1 cellular context compared by ENCODE assay signal in the genomic region with DNA sequence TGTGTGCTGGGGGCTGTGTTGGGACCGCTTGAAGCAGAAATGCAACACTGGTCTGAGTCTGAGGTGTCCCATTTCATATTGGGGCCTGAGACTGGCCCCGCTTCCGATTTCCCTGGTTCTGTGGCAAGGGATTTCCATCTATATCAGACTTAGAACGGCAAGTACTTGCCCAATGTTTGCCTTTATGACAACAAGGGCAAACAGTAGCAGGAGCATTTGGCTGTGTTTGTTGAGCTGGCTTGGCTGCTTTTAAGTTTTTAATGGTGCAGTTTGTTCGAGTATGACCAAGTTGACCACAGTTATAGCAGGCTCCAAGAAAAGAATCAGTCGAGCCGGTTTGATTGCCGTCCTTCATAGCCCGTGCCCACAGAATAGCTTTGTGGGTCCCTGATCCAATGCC.
A peak's percentile ranks its signal among the peaks of the same experiment; 100 is the strongest.
TF ChIP-seq lines count a peak whose summit lies in the region.

No MANE protein-coding gene starts in this region.

TF ChIP-seq in HepG2, 621 proteins besides CTCF, POLR2A, EP300 and RAD21 (continued from another document and continues in another):
- TF ChIP-seq, protein P1, sequence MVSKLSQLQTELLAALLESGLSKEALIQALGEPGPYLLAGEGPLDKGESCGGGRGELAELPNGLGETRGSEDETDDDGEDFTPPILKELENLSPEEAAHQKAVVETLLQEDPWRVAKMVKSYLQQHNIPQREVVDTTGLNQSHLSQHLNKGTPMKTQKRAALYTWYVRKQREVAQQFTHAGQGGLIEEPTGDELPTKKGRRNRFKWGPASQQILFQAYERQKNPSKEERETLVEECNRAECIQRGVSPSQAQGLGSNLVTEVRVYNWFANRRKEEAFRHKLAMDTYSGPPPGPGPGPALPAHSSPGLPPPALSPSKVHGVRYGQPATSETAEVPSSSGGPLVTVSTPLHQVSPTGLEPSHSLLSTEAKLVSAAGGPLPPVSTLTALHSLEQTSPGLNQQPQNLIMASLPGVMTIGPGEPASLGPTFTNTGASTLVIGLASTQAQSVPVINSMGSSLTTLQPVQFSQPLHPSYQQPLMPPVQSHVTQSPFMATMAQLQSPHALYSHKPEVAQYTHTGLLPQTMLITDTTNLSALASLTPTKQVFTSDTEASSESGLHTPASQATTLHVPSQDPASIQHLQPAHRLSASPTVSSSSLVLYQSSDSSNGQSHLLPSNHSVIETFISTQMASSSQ (IDR thresholded peaks at IDR 0.05; ENCODE audit: low read depth): no peak
- TF ChIP-seq, protein P1 (CRISPR knock-in tag; IDR thresholded peaks at IDR 0.05; ENCODE audit: borderline replicate concordance): peak; percentile 37; the same call in 1 of the 2 replicates
- no peak for TF ChIP-seq DNMT1 (CRISPR knock-in tag; IDR thresholded peaks at IDR 0.05)
- TF ChIP-seq, protein P2, sequence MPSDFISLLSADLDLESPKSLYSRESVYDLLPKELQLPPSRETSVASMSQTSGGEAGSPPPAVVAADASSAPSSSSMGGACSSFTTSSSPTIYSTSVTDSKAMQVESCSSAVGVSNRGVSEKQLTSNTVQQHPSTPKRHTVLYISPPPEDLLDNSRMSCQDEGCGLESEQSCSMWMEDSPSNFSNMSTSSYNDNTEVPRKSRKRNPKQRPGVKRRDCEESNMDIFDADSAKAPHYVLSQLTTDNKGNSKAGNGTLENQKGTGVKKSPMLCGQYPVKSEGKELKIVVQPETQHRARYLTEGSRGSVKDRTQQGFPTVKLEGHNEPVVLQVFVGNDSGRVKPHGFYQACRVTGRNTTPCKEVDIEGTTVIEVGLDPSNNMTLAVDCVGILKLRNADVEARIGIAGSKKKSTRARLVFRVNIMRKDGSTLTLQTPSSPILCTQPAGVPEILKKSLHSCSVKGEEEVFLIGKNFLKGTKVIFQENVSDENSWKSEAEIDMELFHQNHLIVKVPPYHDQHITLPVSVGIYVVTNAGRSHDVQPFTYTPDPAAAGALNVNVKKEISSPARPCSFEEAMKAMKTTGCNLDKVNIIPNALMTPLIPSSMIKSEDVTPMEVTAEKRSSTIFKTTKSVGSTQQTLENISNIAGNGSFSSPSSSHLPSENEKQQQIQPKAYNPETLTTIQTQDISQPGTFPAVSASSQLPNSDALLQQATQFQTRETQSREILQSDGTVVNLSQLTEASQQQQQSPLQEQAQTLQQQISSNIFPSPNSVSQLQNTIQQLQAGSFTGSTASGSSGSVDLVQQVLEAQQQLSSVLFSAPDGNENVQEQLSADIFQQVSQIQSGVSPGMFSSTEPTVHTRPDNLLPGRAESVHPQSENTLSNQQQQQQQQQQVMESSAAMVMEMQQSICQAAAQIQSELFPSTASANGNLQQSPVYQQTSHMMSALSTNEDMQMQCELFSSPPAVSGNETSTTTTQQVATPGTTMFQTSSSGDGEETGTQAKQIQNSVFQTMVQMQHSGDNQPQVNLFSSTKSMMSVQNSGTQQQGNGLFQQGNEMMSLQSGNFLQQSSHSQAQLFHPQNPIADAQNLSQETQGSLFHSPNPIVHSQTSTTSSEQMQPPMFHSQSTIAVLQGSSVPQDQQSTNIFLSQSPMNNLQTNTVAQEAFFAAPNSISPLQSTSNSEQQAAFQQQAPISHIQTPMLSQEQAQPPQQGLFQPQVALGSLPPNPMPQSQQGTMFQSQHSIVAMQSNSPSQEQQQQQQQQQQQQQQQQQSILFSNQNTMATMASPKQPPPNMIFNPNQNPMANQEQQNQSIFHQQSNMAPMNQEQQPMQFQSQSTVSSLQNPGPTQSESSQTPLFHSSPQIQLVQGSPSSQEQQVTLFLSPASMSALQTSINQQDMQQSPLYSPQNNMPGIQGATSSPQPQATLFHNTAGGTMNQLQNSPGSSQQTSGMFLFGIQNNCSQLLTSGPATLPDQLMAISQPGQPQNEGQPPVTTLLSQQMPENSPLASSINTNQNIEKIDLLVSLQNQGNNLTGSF (CRISPR knock-in tag; IDR thresholded peaks at IDR 0.05): no peak
- TF ChIP-seq, protein P3, sequence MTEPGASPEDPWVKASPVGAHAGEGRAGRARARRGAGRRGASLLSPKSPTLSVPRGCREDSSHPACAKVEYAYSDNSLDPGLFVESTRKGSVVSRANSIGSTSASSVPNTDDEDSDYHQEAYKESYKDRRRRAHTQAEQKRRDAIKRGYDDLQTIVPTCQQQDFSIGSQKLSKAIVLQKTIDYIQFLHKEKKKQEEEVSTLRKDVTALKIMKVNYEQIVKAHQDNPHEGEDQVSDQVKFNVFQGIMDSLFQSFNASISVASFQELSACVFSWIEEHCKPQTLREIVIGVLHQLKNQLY (CRISPR knock-in tag; IDR thresholded peaks at IDR 0.05): no peak
- TF ChIP-seq NFYC (CRISPR knock-in tag; IDR thresholded peaks at IDR 0.05): no peak
- no peak for TF ChIP-seq MED8 (CRISPR knock-in tag; IDR thresholded peaks at IDR 0.05; ENCODE audit: insufficient replicate concordance)
- TF ChIP-seq ZNF644 (CRISPR knock-in tag; IDR thresholded peaks at IDR 0.05; ENCODE audit: low read depth): peak; percentile 34; the same call in 1 of the 2 replicates
- peak; percentile 54 for TF ChIP-seq ZMYM4 (CRISPR knock-in tag; IDR thresholded peaks at IDR 0.05)
- TF ChIP-seq FOXA3 (CRISPR knock-in tag; IDR thresholded peaks at IDR 0.05): peak; percentile 30; the same call in 1 of the 2 replicates
- peak; percentile 99 for TF ChIP-seq ZNF12 (CRISPR knock-in tag; IDR thresholded peaks at IDR 0.05)
- no peak for TF ChIP-seq ZNF670 (CRISPR knock-in tag; IDR thresholded peaks at IDR 0.05; ENCODE audit: borderline replicate concordance)
- TF ChIP-seq, protein P4, sequence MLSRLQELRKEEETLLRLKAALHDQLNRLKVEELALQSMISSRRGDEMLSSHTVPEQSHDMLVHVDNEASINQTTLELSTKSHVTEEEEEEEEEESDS (CRISPR knock-in tag; IDR thresholded peaks at IDR 0.05; ENCODE audit: borderline replicate concordance): no peak
- no peak for TF ChIP-seq ZNF510 (CRISPR knock-in tag; IDR thresholded peaks at IDR 0.05; ENCODE audit: low read depth)
- TF ChIP-seq, protein P5, sequence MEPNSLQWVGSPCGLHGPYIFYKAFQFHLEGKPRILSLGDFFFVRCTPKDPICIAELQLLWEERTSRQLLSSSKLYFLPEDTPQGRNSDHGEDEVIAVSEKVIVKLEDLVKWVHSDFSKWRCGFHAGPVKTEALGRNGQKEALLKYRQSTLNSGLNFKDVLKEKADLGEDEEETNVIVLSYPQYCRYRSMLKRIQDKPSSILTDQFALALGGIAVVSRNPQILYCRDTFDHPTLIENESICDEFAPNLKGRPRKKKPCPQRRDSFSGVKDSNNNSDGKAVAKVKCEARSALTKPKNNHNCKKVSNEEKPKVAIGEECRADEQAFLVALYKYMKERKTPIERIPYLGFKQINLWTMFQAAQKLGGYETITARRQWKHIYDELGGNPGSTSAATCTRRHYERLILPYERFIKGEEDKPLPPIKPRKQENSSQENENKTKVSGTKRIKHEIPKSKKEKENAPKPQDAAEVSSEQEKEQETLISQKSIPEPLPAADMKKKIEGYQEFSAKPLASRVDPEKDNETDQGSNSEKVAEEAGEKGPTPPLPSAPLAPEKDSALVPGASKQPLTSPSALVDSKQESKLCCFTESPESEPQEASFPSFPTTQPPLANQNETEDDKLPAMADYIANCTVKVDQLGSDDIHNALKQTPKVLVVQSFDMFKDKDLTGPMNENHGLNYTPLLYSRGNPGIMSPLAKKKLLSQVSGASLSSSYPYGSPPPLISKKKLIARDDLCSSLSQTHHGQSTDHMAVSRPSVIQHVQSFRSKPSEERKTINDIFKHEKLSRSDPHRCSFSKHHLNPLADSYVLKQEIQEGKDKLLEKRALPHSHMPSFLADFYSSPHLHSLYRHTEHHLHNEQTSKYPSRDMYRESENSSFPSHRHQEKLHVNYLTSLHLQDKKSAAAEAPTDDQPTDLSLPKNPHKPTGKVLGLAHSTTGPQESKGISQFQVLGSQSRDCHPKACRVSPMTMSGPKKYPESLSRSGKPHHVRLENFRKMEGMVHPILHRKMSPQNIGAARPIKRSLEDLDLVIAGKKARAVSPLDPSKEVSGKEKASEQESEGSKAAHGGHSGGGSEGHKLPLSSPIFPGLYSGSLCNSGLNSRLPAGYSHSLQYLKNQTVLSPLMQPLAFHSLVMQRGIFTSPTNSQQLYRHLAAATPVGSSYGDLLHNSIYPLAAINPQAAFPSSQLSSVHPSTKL (CRISPR knock-in tag; IDR thresholded peaks at IDR 0.05): peak; percentile 16; the same call in 1 of the 2 replicates
- no peak for TF ChIP-seq TBP (CRISPR knock-in tag; IDR thresholded peaks at IDR 0.05)
- peak; percentile 69 for TF ChIP-seq CEBPB (IDR thresholded peaks at IDR 0.05; ENCODE audit: borderline replicate concordance, low read depth, low read length)
- TF ChIP-seq NR3C1 (CRISPR knock-in tag; IDR thresholded peaks at IDR 0.05): no peak
- no peak for TF ChIP-seq NFKBIZ (CRISPR knock-in tag; IDR thresholded peaks at IDR 0.05)
- TF ChIP-seq ZMYM3 (CRISPR knock-in tag; IDR thresholded peaks at IDR 0.05): no peak
- peak; percentile 57; the same call in 1 of the 2 replicates for TF ChIP-seq GATAD2A (CRISPR knock-in tag; IDR thresholded peaks at IDR 0.05)
- no peak for TF ChIP-seq FOXA1 (IDR thresholded peaks at IDR 0.05)
- TF ChIP-seq FOXA1 (CRISPR knock-in tag; IDR thresholded peaks at IDR 0.05): peak; percentile 66
- TF ChIP-seq, protein P6, sequence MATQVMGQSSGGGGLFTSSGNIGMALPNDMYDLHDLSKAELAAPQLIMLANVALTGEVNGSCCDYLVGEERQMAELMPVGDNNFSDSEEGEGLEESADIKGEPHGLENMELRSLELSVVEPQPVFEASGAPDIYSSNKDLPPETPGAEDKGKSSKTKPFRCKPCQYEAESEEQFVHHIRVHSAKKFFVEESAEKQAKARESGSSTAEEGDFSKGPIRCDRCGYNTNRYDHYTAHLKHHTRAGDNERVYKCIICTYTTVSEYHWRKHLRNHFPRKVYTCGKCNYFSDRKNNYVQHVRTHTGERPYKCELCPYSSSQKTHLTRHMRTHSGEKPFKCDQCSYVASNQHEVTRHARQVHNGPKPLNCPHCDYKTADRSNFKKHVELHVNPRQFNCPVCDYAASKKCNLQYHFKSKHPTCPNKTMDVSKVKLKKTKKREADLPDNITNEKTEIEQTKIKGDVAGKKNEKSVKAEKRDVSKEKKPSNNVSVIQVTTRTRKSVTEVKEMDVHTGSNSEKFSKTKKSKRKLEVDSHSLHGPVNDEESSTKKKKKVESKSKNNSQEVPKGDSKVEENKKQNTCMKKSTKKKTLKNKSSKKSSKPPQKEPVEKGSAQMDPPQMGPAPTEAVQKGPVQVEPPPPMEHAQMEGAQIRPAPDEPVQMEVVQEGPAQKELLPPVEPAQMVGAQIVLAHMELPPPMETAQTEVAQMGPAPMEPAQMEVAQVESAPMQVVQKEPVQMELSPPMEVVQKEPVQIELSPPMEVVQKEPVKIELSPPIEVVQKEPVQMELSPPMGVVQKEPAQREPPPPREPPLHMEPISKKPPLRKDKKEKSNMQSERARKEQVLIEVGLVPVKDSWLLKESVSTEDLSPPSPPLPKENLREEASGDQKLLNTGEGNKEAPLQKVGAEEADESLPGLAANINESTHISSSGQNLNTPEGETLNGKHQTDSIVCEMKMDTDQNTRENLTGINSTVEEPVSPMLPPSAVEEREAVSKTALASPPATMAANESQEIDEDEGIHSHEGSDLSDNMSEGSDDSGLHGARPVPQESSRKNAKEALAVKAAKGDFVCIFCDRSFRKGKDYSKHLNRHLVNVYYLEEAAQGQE (IDR thresholded peaks at IDR 0.05; ENCODE audit: borderline replicate concordance in 1 of 2, low read depth in 1 of 2, low read length in 2 of 2): no peak
- no peak for TF ChIP-seq HNF4G (IDR thresholded peaks at IDR 0.05; ENCODE audit: borderline replicate concordance, low read depth, low read length)
- TF ChIP-seq HNF4G (CRISPR knock-in tag; IDR thresholded peaks at IDR 0.05; ENCODE audit: borderline replicate concordance, low read depth): no peak
- no peak for TF ChIP-seq ATF7 (IDR thresholded peaks at IDR 0.05)
- no peak for TF ChIP-seq ATF7 (CRISPR knock-in tag; IDR thresholded peaks at IDR 0.05)
- TF ChIP-seq, protein P7, sequence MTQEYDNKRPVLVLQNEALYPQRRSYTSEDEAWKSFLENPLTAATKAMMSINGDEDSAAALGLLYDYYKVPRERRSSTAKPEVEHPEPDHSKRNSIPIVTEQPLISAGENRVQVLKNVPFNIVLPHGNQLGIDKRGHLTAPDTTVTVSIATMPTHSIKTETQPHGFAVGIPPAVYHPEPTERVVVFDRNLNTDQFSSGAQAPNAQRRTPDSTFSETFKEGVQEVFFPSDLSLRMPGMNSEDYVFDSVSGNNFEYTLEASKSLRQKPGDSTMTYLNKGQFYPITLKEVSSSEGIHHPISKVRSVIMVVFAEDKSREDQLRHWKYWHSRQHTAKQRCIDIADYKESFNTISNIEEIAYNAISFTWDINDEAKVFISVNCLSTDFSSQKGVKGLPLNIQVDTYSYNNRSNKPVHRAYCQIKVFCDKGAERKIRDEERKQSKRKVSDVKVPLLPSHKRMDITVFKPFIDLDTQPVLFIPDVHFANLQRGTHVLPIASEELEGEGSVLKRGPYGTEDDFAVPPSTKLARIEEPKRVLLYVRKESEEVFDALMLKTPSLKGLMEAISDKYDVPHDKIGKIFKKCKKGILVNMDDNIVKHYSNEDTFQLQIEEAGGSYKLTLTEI (CRISPR knock-in tag; conservative IDR thresholded peaks at IDR 0.05): no peak
- TF ChIP-seq CEBPG (CRISPR knock-in tag; IDR thresholded peaks at IDR 0.05): peak; percentile 28; the same call in 1 of the 2 replicates
- peak; percentile 31; the same call in 1 of the 2 replicates for TF ChIP-seq HNF4A (CRISPR knock-in tag; IDR thresholded peaks at IDR 0.05)
- no peak for TF ChIP-seq CENPT (CRISPR knock-in tag; IDR thresholded peaks at IDR 0.05; ENCODE audit: low read depth)
- TF ChIP-seq SOX5 (CRISPR knock-in tag; IDR thresholded peaks at IDR 0.05; ENCODE audit: borderline replicate concordance): no peak
- no peak for TF ChIP-seq ZNF589 (CRISPR knock-in tag; conservative IDR thresholded peaks at IDR 0.05)
- no peak for TF ChIP-seq ZFP62 (CRISPR knock-in tag; IDR thresholded peaks at IDR 0.05)
- no peak for TF ChIP-seq NR2F6 (IDR thresholded peaks at IDR 0.05)
- no peak for TF ChIP-seq NR2F6 (CRISPR knock-in tag; IDR thresholded peaks at IDR 0.05)
